8 cellular contexts compared by ENCODE assay signal in genomic region chr11:126255507-126255906, GRCh38. TPM values are rescaled to one million over a fixed set of nuclear protein-coding genes. Genes with fewer than 3 reads are reported as not detected.
DNase-seq lines count a peak whose midpoint lies in the region; ATAC-seq and TF ChIP-seq lines count a peak whose summit lies in the region.
"Not testable (repeated sequence)": the region's sequence is repeated elsewhere in the genome, so short reads cannot be mapped to it uniquely, and the experiment has no call there.

No MANE protein-coding gene starts in this region.

- H3K4me1 ChIP-seq in CD8-positive, alpha-beta T cell (ENCODE audit: insufficient read depth, low read length) = not testable (repeated sequence)
- H3K4me1 ChIP-seq in psoas muscle (peaks cover 11% of the 10 kb centered on the region), gastrocnemius medialis (peaks cover 9 to 13% of the 10 kb centered on the region in 2 donors)

- WGBS in psoas muscle, 3 donors = 51 to 75% (median 59%) methylated on average over 5 of the region's 5 CpGs

- H3K4me1 Mint-ChIP-seq in CD8-positive, alpha-beta T cell (ENCODE audit: low read depth); activated T-cell treated with anti-CD3 and anti-CD28 coated beads, Interleukin-2, amount 50 U/mL, for 72 hours (ENCODE audit: low read depth); effector memory CD8-positive, alpha-beta T cell (ENCODE audit: low read depth in 2 of 2); memory B cell; stimulated activated effector memory CD8-positive, alpha-beta T cell treated with anti-CD3 and anti-CD28 coated beads, Interleukin-12 subunit alpha, Interleukin-12 subunit beta, amount 100 ng/mL, for 72 hours; stimulated activated naive B cell treated with anti-CD40 and anti-IgM and Interleukin-4, amounts not matched to agents 10 μg/mL and 1 μg/mL and 100 μg/mL, for 72 hours: not testable (repeated sequence)

- H3K36me3 Mint-ChIP-seq in CD8-positive, alpha-beta T cell = peaks cover 52% of the 10 kb centered on the region
- H3K36me3 Mint-ChIP-seq in activated T-cell treated with anti-CD3 and anti-CD28 coated beads, Interleukin-2, amount 50 U/mL, for 72 hours (ENCODE audit: insufficient read depth in 2 of 2); effector memory CD8-positive, alpha-beta T cell (ENCODE audit: insufficient read depth); memory B cell: not testable (repeated sequence)
- H3K36me3 Mint-ChIP-seq in stimulated activated effector memory CD8-positive, alpha-beta T cell treated with anti-CD3 and anti-CD28 coated beads, Interleukin-12 subunit alpha, Interleukin-12 subunit beta, amount 100 ng/mL, for 72 hours = peaks cover 61% of the 10 kb centered on the region
- H3K36me3 Mint-ChIP-seq in stimulated activated naive B cell treated with anti-CD40 and anti-IgM and Interleukin-4, amounts not matched to agents 10 μg/mL and 1 μg/mL and 100 μg/mL, for 72 hours = peaks cover 19 to 37% of the 10 kb centered on the region in 2 donors

- DNase-seq in CD8-positive, alpha-beta T cell; activated T-cell treated with anti-CD3 and anti-CD28 coated beads, Interleukin-2, amount 50 U/mL, for 72 hours; effector memory CD8-positive, alpha-beta T cell; memory B cell (ENCODE audit: low spot score in 2 of 2); psoas muscle; stimulated activated effector memory CD8-positive, alpha-beta T cell treated with anti-CD3 and anti-CD28 coated beads, Interleukin-12 subunit alpha, Interleukin-12 subunit beta, amount 100 ng/mL, for 72 hours (ENCODE audit: low spot score in 2 of 2); stimulated activated naive B cell treated with anti-CD40 and anti-IgM and Interleukin-4, amounts not matched to agents 10 μg/mL and 1 μg/mL and 100 μg/mL, for 72 hours: not testable (repeated sequence)
- peak in 1 of 2 donors; percentile 43 for DNase-seq in gastrocnemius medialis

- not testable (repeated sequence) for H3K4me3 Mint-ChIP-seq in CD8-positive, alpha-beta T cell; activated T-cell treated with anti-CD3 and anti-CD28 coated beads, Interleukin-2, amount 50 U/mL, for 72 hours; effector memory CD8-positive, alpha-beta T cell; memory B cell; stimulated activated effector memory CD8-positive, alpha-beta T cell treated with anti-CD3 and anti-CD28 coated beads, Interleukin-12 subunit alpha, Interleukin-12 subunit beta, amount 100 ng/mL, for 72 hours; stimulated activated naive B cell treated with anti-CD40 and anti-IgM and Interleukin-4, amounts not matched to agents 10 μg/mL and 1 μg/mL and 100 μg/mL, for 72 hours

- ATAC-seq in CD8-positive, alpha-beta T cell; activated T-cell treated with anti-CD3 and anti-CD28 coated beads, Interleukin-2, amount 50 U/mL, for 72 hours (replicated peaks in 1 of 2); effector memory CD8-positive, alpha-beta T cell (replicated peaks); memory B cell (ENCODE audit: low read depth); stimulated activated effector memory CD8-positive, alpha-beta T cell treated with anti-CD3 and anti-CD28 coated beads, Interleukin-12 subunit alpha, Interleukin-12 subunit beta, amount 100 ng/mL, for 72 hours; stimulated activated naive B cell treated with anti-CD40 and anti-IgM and Interleukin-4, amounts not matched to agents 10 μg/mL and 1 μg/mL and 100 μg/mL, for 72 hours (replicated peaks): not testable (repeated sequence)
- ATAC-seq in psoas muscle (peak in 3 of 4 donors; percentile 18 to 69 (median 64)), gastrocnemius medialis (peak; percentile 56 to 63)

- POLR2A ChIA-PET in CD8-positive, alpha-beta T cell (lab: Charles Lee) = not testable (repeated sequence)

- H3K27me3 ChIP-seq in CD8-positive, alpha-beta T cell (ENCODE audit: insufficient read depth, low read length); psoas muscle (ENCODE audit: insufficient read depth in 3 of 3, low read length in 2 of 3); gastrocnemius medialis: not testable (repeated sequence)

- not testable (repeated sequence) for H3K27ac ChIP-seq in CD8-positive, alpha-beta T cell (ENCODE audit: low read depth, low read length)
- H3K27ac ChIP-seq in psoas muscle = peak overlapping the region; percentile 13
- peak overlapping the region; percentile 39 to 60 (median 52) for H3K27ac ChIP-seq in gastrocnemius medialis

- not testable (repeated sequence) for TF ChIP-seq CTCF in CD8-positive, alpha-beta T cell (IDR thresholded peaks at IDR 0.05); psoas muscle (IDR thresholded peaks at IDR 0.05); gastrocnemius medialis (IDR thresholded peaks at IDR 0.05 in 4 of 5, conservative IDR thresholded peaks at IDR 0.05 in 1 of 5)

- not testable (repeated sequence) for TF ChIP-seq POLR2A in gastrocnemius medialis (IDR thresholded peaks at IDR 0.05)

- not testable (repeated sequence) for H3K36me3 ChIP-seq in CD8-positive, alpha-beta T cell (ENCODE audit: insufficient read depth, low read length)
- H3K36me3 ChIP-seq in psoas muscle (ENCODE audit: insufficient read depth in 1 of 2, low read depth in 1 of 2) (peaks cover 2 to 76% of the 10 kb centered on the region in 2 donors), gastrocnemius medialis (peaks cover 0 to 38% of the 10 kb centered on the region in 2 donors)

- not testable (repeated sequence) for H3K9me3 Mint-ChIP-seq in CD8-positive, alpha-beta T cell; activated T-cell treated with anti-CD3 and anti-CD28 coated beads, Interleukin-2, amount 50 U/mL, for 72 hours; effector memory CD8-positive, alpha-beta T cell; memory B cell; stimulated activated effector memory CD8-positive, alpha-beta T cell treated with anti-CD3 and anti-CD28 coated beads, Interleukin-12 subunit alpha, Interleukin-12 subunit beta, amount 100 ng/mL, for 72 hours; stimulated activated naive B cell treated with anti-CD40 and anti-IgM and Interleukin-4, amounts not matched to agents 10 μg/mL and 1 μg/mL and 100 μg/mL, for 72 hours

- H3K27ac Mint-ChIP-seq in CD8-positive, alpha-beta T cell = peak overlapping the region; percentile 41
- peak overlapping the region; percentile 1 for H3K27ac Mint-ChIP-seq in activated T-cell treated with anti-CD3 and anti-CD28 coated beads, Interleukin-2, amount 50 U/mL, for 72 hours
- H3K27ac Mint-ChIP-seq in effector memory CD8-positive, alpha-beta T cell = peak overlapping the region; percentile 29 to 60
- H3K27ac Mint-ChIP-seq in memory B cell = peak overlapping the region; percentile 19
- peak overlapping the region; percentile 27 for H3K27ac Mint-ChIP-seq in stimulated activated effector memory CD8-positive, alpha-beta T cell treated with anti-CD3 and anti-CD28 coated beads, Interleukin-12 subunit alpha, Interleukin-12 subunit beta, amount 100 ng/mL, for 72 hours
- H3K27ac Mint-ChIP-seq in stimulated activated naive B cell treated with anti-CD40 and anti-IgM and Interleukin-4, amounts not matched to agents 10 μg/mL and 1 μg/mL and 100 μg/mL, for 72 hours = peak overlapping the region; percentile 31

- intact Hi-C loops in CD8-positive, alpha-beta T cell (cut with DNase I, micrococcal nuclease); gastrocnemius medialis (cut with DNase I; ENCODE audit: low total_unique reads): not testable (repeated sequence)
- intact Hi-C loops in psoas muscle (cut with DNase I) = loop anchor here in 1 of 2 donors (1.0 kb wide), 1 partner anchor 14 kb away; no protein-coding TSS in a partner anchor

- in situ Hi-C loops in gastrocnemius medialis (cut with MboI; ENCODE audit: low sequenced_read_pairs in 4 of 4) = not testable (repeated sequence)

- CTCF ChIA-PET in CD8-positive, alpha-beta T cell (lab: Charles Lee) = interaction anchor here (1.1 kb wide), 1 partner anchor 35 kb away, joined by 3 read pairs; no protein-coding TSS in a partner anchor

- not testable (repeated sequence) for H3K9me3 ChIP-seq in CD8-positive, alpha-beta T cell (ENCODE audit: low read length); psoas muscle; gastrocnemius medialis

- H3K4me3 ChIP-seq in CD8-positive, alpha-beta T cell (ENCODE audit: low read depth, low read length); psoas muscle; gastrocnemius medialis: not testable (repeated sequence)

- not testable (repeated sequence) for H3K27me3 Mint-ChIP-seq in CD8-positive, alpha-beta T cell (ENCODE audit: low read depth); activated T-cell treated with anti-CD3 and anti-CD28 coated beads, Interleukin-2, amount 50 U/mL, for 72 hours (ENCODE audit: low read depth); effector memory CD8-positive, alpha-beta T cell; memory B cell; stimulated activated naive B cell treated with anti-CD40 and anti-IgM and Interleukin-4, amounts not matched to agents 10 μg/mL and 1 μg/mL and 100 μg/mL, for 72 hours

RNA-seq across cellular contexts. Expression of gene SRPRA, which starts 13.2 kb away (rescaled TPM):
- 100 to 1,000 TPM; 234 to 242 TPM for total RNA-seq in CD8-positive, alpha-beta T cell
- total RNA-seq in activated T-cell treated with anti-CD3 and anti-CD28 coated beads, Interleukin-2, amount 50 U/mL, for 72 hours = 100 to 1,000 TPM; 118 to 136 TPM
- 100 to 1,000 TPM in 1 of 4 donors, 10 to 100 TPM in 3; 54.4 to 105 (median 71.2) TPM for total RNA-seq in psoas muscle
- 10 to 100 TPM; 48.7 to 82.2 (median 76.2) TPM for polyA plus RNA-seq in psoas muscle
- 100 to 1,000 TPM in 1 of 4 donors, 10 to 100 TPM in 3; 72.3 to 101 (median 79.4) TPM for total RNA-seq in gastrocnemius medialis

RNA-seq across cellular contexts. Expression of gene FOXRED1, which starts 13.4 kb away (rescaled TPM):
- total RNA-seq in CD8-positive, alpha-beta T cell = 10 to 100 TPM; 27.4 to 30.5 TPM
- total RNA-seq in activated T-cell treated with anti-CD3 and anti-CD28 coated beads, Interleukin-2, amount 50 U/mL, for 72 hours = 10 to 100 TPM; 35.0 to 51.9 TPM
- 10 to 100 TPM; 12.3 to 27.7 (median 21.7) TPM for total RNA-seq in psoas muscle
- 10 to 100 TPM; 17.9 to 27.1 (median 18.3) TPM for polyA plus RNA-seq in psoas muscle
- total RNA-seq in gastrocnemius medialis = 10 to 100 TPM; 12.5 to 20.8 (median 16.2) TPM

RNA-seq across cellular contexts. Expression of gene TIRAP, which starts 27.4 kb away (rescaled TPM):
- 1 to 10 TPM; 6.7 to 7.9 TPM for total RNA-seq in CD8-positive, alpha-beta T cell
- total RNA-seq in activated T-cell treated with anti-CD3 and anti-CD28 coated beads, Interleukin-2, amount 50 U/mL, for 72 hours = 10 to 100 TPM; 14.0 to 15.2 TPM
- total RNA-seq in psoas muscle = 1 to 10 TPM; 5.8 to 9.6 (median 6.5) TPM
- polyA plus RNA-seq in psoas muscle = 1 to 10 TPM; 3.3 to 7.9 (median 4.1) TPM
- 1 to 10 TPM; 4.5 to 5.8 (median 5.6) TPM for total RNA-seq in gastrocnemius medialis

RNA-seq across cellular contexts. Expression of gene FAM118B, which starts 43.9 kb away (rescaled TPM):
- under 1 TPM; 0.64 to 0.79 TPM for total RNA-seq in CD8-positive, alpha-beta T cell
- 10 to 100 TPM; 11.1 to 13.2 TPM for total RNA-seq in activated T-cell treated with anti-CD3 and anti-CD28 coated beads, Interleukin-2, amount 50 U/mL, for 72 hours
- total RNA-seq in psoas muscle (10 to 100 TPM; 16.4 to 46.7 (median 24.5) TPM), gastrocnemius medialis (10 to 100 TPM; 13.6 to 32.2 (median 23.2) TPM)
- polyA plus RNA-seq in psoas muscle = 10 to 100 TPM; 13.3 to 37.7 (median 15.3) TPM

RNA-seq across cellular contexts. Expression of gene RPUSD4, which starts 44.1 kb away (rescaled TPM):
- total RNA-seq in CD8-positive, alpha-beta T cell = 10 to 100 TPM; 42.3 to 43.8 TPM
- 10 to 100 TPM; 38.7 to 41.4 TPM for total RNA-seq in activated T-cell treated with anti-CD3 and anti-CD28 coated beads, Interleukin-2, amount 50 U/mL, for 72 hours
- 100 to 1,000 TPM in 1 of 4 donors, 10 to 100 TPM in 3; 75.1 to 139 (median 88.7) TPM for total RNA-seq in psoas muscle
- 100 to 1,000 TPM in 1 of 3 donors, 10 to 100 TPM in 2; 61.6 to 128 (median 65.9) TPM for polyA plus RNA-seq in psoas muscle
- 10 to 100 TPM; 53.3 to 93.8 (median 69.2) TPM for total RNA-seq in gastrocnemius medialis
